ENCODE assay signal across 17 cellular contexts in genomic region chr6:125808591-125808990, GRCh38. TPM values are rescaled to one million over a fixed set of nuclear protein-coding genes. Genes with fewer than 3 reads are reported as not detected.
"Had no signal": no experiment of that assay in that cellular context is flagged by ENCODE, and none has a peak within 500 bp of the region (broad histone marks: within the 10 kb centered on the region; RNA-seq: fewer than 3 reads in every experiment).

No MANE protein-coding gene starts in this region.

- H3K4me3 Mint-ChIP-seq: activated CD8-positive, alpha-beta T cell treated with anti-CD3 and anti-CD28 coated beads for 36 hours; activated naive CD4-positive, alpha-beta T cell treated with anti-CD3 and anti-CD28 coated beads for 36 hours had no signal

- H3K36me3 ChIP-seq: adrenal gland, breast epithelium, esophagus squamous epithelium, right lobe of liver, thyroid gland had no signal

- H3K27ac Mint-ChIP-seq: activated naive CD4-positive, alpha-beta T cell treated with anti-CD3 and anti-CD28 coated beads for 36 hours; naive thymus-derived CD8-positive, alpha-beta T cell had no signal

- H3K9me3 Mint-ChIP-seq: activated CD8-positive, alpha-beta T cell treated with anti-CD3 and anti-CD28 coated beads for 36 hours; activated naive CD4-positive, alpha-beta T cell treated with anti-CD3 and anti-CD28 coated beads for 36 hours; activated T-helper 2 cell treated with anti-CD3 and anti-CD28 coated beads, Interferon-gamma antibody, Interleukin-2, Interleukin-4, amounts not matched to agents 10 μg/mL and 5 μg/mL and 100 μg/mL, durations not matched to agents 14 hours and 24 hours and 36 hours; effector memory CD8-positive, alpha-beta T cell; naive thymus-derived CD8-positive, alpha-beta T cell; T-helper 1 cell treated with Interleukin-12 subunit alpha and Interleukin-12 subunit beta and Interleukin-4 antibody, amounts not matched to agents 30 μg/mL and 1 μg/mL, for 36 hours had no signal

- H3K27me3 ChIP-seq: adrenal gland, breast epithelium, esophagus squamous epithelium, heart right ventricle, right lobe of liver, thyroid gland had no signal

- H3K27me3 Mint-ChIP-seq: activated CD8-positive, alpha-beta T cell treated with anti-CD3 and anti-CD28 coated beads for 36 hours; effector memory CD8-positive, alpha-beta T cell; naive thymus-derived CD8-positive, alpha-beta T cell had no signal

- H3K27ac ChIP-seq: breast epithelium, esophagus squamous epithelium, heart right ventricle, parathyroid adenoma, right lobe of liver, thyroid gland had no signal

- H3K4me1 ChIP-seq: breast epithelium, right lobe of liver had no signal

- DNase-seq: activated CD8-positive, alpha-beta T cell treated with anti-CD3 and anti-CD28 coated beads for 36 hours; activated naive CD4-positive, alpha-beta T cell treated with anti-CD3 and anti-CD28 coated beads for 36 hours; activated T-cell treated with anti-CD3 and anti-CD28 coated beads, Interleukin-2, amount 50 U/mL, for 1 hour; adrenal gland; effector memory CD8-positive, alpha-beta T cell; esophagus squamous epithelium; heart right ventricle; naive thymus-derived CD8-positive, alpha-beta T cell; right lobe of liver; small intestine; stimulated activated CD4-positive, alpha-beta T cell treated with anti-CD3 and anti-CD28 coated beads, Interleukin-15, amount 100 ng/mL, for 24 hours; stimulated activated CD4-positive, alpha-beta T cell treated with anti-CD3 and anti-CD28 coated beads, Interleukin-4, amount 100 ng/mL, for 1 hour; thyroid gland had no signal

- H3K9me3 ChIP-seq: adrenal gland, breast epithelium, esophagus squamous epithelium, heart right ventricle, right lobe of liver, thyroid gland had no signal

- H3K4me3 ChIP-seq: adrenal gland, breast epithelium, esophagus squamous epithelium, heart right ventricle, right lobe of liver, thyroid gland had no signal

- ATAC-seq: activated CD8-positive, alpha-beta T cell treated with anti-CD3 and anti-CD28 coated beads for 36 hours; heart right ventricle; naive thymus-derived CD8-positive, alpha-beta T cell had no signal

RNA-seq across cellular contexts. Expression of gene HEY2, which starts 59.2 kb away (rescaled TPM):
- total RNA-seq: activated CD8-positive, alpha-beta T cell treated with anti-CD3 and anti-CD28 coated beads for 36 hours; activated naive CD4-positive, alpha-beta T cell treated with anti-CD3 and anti-CD28 coated beads for 36 hours; activated T-helper 2 cell treated with anti-CD3 and anti-CD28 coated beads, Interferon-gamma antibody, Interleukin-2, Interleukin-4, amounts not matched to agents 10 μg/mL and 5 μg/mL and 100 μg/mL, durations not matched to agents 14 hours and 24 hours and 36 hours had no signal
